ENCODE assay signal across 2 cellular contexts in the genomic region with DNA sequence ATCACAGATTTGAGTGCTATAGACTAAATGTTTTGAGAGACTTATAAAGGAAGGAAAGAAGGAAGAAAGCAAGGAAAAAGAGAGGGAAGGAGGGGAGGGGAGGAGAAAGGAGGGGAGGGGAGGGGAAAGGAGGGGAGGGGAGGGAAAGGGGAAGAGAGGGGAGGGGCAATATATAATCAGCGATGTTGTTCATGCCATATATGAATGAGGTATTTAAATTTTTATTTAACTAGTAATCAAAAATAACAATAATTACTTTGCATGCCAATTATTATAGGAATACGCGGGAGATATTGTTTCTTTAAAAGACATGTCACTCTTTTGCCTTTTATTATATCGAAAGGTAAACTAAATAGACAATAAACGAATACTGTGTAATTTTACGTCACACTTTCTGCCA.
TF ChIP-seq lines count a peak whose summit lies in the region.

No MANE protein-coding gene starts in this region.

TF ChIP-seq in HepG2, 621 proteins besides CTCF, POLR2A, EP300 and RAD21 (continued from another document):
- TF ChIP-seq, protein P1, sequence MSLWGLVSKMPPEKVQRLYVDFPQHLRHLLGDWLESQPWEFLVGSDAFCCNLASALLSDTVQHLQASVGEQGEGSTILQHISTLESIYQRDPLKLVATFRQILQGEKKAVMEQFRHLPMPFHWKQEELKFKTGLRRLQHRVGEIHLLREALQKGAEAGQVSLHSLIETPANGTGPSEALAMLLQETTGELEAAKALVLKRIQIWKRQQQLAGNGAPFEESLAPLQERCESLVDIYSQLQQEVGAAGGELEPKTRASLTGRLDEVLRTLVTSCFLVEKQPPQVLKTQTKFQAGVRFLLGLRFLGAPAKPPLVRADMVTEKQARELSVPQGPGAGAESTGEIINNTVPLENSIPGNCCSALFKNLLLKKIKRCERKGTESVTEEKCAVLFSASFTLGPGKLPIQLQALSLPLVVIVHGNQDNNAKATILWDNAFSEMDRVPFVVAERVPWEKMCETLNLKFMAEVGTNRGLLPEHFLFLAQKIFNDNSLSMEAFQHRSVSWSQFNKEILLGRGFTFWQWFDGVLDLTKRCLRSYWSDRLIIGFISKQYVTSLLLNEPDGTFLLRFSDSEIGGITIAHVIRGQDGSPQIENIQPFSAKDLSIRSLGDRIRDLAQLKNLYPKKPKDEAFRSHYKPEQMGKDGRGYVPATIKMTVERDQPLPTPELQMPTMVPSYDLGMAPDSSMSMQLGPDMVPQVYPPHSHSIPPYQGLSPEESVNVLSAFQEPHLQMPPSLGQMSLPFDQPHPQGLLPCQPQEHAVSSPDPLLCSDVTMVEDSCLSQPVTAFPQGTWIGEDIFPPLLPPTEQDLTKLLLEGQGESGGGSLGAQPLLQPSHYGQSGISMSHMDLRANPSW (CRISPR knock-in tag; IDR thresholded peaks at IDR 0.05; ENCODE audit: borderline replicate concordance), result no peak
- TF ChIP-seq ZNF446 (CRISPR knock-in tag; IDR thresholded peaks at IDR 0.05) (no peak), AHR (CRISPR knock-in tag; IDR thresholded peaks at IDR 0.05) (no peak), REPIN1 (CRISPR knock-in tag; IDR thresholded peaks at IDR 0.05; ENCODE audit: borderline replicate concordance, low read depth) (no peak), CREB1 (IDR thresholded peaks at IDR 0.05) (peak; percentile 26; the same call in 1 of the 2 replicates), CREB1 (CRISPR knock-in tag; IDR thresholded peaks at IDR 0.05) (no peak), HNRNPK (IDR thresholded peaks at IDR 0.05; ENCODE audit: low read depth, low read length, poor library complexity, severe bottlenecking) (peak; percentile 94)
- TF ChIP-seq, protein P2, sequence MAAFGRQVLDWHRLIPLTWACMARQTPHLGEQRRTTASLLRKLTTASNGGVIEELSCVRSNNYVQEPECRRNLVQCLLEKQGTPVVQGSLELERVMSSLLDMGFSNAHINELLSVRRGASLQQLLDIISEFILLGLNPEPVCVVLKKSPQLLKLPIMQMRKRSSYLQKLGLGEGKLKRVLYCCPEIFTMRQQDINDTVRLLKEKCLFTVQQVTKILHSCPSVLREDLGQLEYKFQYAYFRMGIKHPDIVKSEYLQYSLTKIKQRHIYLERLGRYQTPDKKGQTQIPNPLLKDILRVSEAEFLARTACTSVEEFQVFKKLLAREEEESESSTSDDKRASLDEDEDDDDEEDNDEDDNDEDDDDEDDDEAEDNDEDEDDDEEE (CRISPR knock-in tag; IDR thresholded peaks at IDR 0.05), result no peak
- TF ChIP-seq, protein P3, sequence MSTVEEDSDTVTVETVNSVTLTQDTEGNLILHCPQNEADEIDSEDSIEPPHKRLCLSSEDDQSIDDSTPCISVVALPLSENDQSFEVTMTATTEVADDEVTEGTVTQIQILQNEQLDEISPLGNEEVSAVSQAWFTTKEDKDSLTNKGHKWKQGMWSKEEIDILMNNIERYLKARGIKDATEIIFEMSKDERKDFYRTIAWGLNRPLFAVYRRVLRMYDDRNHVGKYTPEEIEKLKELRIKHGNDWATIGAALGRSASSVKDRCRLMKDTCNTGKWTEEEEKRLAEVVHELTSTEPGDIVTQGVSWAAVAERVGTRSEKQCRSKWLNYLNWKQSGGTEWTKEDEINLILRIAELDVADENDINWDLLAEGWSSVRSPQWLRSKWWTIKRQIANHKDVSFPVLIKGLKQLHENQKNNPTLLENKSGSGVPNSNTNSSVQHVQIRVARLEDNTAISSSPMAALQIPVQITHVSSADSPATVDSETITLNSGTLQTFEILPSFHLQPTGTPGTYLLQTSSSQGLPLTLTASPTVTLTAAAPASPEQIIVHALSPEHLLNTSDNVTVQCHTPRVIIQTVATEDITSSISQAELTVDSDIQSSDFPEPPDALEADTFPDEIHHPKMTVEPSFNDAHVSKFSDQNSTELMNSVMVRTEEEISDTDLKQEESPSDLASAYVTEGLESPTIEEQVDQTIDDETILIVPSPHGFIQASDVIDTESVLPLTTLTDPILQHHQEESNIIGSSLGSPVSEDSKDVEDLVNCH (CRISPR knock-in tag; IDR thresholded peaks at IDR 0.05), result no peak

TF ChIP-seq in K562, 482 proteins besides CTCF, POLR2A, EP300 and RAD21 (continued from another document):
- TF ChIP-seq, protein P4, sequence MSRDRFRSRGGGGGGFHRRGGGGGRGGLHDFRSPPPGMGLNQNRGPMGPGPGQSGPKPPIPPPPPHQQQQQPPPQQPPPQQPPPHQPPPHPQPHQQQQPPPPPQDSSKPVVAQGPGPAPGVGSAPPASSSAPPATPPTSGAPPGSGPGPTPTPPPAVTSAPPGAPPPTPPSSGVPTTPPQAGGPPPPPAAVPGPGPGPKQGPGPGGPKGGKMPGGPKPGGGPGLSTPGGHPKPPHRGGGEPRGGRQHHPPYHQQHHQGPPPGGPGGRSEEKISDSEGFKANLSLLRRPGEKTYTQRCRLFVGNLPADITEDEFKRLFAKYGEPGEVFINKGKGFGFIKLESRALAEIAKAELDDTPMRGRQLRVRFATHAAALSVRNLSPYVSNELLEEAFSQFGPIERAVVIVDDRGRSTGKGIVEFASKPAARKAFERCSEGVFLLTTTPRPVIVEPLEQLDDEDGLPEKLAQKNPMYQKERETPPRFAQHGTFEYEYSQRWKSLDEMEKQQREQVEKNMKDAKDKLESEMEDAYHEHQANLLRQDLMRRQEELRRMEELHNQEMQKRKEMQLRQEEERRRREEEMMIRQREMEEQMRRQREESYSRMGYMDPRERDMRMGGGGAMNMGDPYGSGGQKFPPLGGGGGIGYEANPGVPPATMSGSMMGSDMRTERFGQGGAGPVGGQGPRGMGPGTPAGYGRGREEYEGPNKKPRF (IDR thresholded peaks at IDR 0.05; ENCODE audit: low read depth, low read length), result no peak
- TF ChIP-seq PCBP2 (IDR thresholded peaks at IDR 0.05; ENCODE audit: low read depth, low read length, poor library complexity, severe bottlenecking) (peak; percentile 78), ZNF143 (CRISPR knock-in tag; IDR thresholded peaks at IDR 0.05) (no peak), TAF7 (tag; IDR thresholded peaks at IDR 0.05) (no peak), PCBP1 (IDR thresholded peaks at IDR 0.05; ENCODE audit: low read depth, low read length, poor library complexity, severe bottlenecking) (peak; percentile 74), ELF4 (CRISPR knock-in tag; IDR thresholded peaks at IDR 0.05) (no peak)
